1 cellular context compared by ENCODE assay signal in the genomic region with DNA sequence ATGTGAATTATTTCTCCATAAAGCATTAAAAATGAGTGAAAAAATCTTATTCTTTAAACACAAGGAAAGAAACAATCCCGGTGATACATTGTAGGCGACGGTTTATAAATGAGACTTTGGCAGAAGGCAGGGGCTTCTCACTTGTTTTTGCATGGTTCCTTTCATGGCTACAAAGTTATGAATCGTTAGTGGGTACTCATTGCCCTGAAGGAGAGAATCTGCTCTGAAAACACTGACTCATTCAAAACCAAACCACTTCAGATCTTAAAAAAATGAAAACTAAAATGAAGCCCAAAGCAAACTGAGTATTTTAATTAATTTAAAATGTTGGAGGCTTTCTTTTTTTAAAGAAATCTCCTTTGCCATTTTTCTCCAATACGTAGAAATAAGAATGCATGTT.
TF ChIP-seq lines count a peak whose summit lies in the region.

No MANE protein-coding gene starts in this region.

TF ChIP-seq in GM23338, 12 proteins besides CTCF, POLR2A, EP300 and RAD21 (continued from another document):
- TF ChIP-seq, protein P1, sequence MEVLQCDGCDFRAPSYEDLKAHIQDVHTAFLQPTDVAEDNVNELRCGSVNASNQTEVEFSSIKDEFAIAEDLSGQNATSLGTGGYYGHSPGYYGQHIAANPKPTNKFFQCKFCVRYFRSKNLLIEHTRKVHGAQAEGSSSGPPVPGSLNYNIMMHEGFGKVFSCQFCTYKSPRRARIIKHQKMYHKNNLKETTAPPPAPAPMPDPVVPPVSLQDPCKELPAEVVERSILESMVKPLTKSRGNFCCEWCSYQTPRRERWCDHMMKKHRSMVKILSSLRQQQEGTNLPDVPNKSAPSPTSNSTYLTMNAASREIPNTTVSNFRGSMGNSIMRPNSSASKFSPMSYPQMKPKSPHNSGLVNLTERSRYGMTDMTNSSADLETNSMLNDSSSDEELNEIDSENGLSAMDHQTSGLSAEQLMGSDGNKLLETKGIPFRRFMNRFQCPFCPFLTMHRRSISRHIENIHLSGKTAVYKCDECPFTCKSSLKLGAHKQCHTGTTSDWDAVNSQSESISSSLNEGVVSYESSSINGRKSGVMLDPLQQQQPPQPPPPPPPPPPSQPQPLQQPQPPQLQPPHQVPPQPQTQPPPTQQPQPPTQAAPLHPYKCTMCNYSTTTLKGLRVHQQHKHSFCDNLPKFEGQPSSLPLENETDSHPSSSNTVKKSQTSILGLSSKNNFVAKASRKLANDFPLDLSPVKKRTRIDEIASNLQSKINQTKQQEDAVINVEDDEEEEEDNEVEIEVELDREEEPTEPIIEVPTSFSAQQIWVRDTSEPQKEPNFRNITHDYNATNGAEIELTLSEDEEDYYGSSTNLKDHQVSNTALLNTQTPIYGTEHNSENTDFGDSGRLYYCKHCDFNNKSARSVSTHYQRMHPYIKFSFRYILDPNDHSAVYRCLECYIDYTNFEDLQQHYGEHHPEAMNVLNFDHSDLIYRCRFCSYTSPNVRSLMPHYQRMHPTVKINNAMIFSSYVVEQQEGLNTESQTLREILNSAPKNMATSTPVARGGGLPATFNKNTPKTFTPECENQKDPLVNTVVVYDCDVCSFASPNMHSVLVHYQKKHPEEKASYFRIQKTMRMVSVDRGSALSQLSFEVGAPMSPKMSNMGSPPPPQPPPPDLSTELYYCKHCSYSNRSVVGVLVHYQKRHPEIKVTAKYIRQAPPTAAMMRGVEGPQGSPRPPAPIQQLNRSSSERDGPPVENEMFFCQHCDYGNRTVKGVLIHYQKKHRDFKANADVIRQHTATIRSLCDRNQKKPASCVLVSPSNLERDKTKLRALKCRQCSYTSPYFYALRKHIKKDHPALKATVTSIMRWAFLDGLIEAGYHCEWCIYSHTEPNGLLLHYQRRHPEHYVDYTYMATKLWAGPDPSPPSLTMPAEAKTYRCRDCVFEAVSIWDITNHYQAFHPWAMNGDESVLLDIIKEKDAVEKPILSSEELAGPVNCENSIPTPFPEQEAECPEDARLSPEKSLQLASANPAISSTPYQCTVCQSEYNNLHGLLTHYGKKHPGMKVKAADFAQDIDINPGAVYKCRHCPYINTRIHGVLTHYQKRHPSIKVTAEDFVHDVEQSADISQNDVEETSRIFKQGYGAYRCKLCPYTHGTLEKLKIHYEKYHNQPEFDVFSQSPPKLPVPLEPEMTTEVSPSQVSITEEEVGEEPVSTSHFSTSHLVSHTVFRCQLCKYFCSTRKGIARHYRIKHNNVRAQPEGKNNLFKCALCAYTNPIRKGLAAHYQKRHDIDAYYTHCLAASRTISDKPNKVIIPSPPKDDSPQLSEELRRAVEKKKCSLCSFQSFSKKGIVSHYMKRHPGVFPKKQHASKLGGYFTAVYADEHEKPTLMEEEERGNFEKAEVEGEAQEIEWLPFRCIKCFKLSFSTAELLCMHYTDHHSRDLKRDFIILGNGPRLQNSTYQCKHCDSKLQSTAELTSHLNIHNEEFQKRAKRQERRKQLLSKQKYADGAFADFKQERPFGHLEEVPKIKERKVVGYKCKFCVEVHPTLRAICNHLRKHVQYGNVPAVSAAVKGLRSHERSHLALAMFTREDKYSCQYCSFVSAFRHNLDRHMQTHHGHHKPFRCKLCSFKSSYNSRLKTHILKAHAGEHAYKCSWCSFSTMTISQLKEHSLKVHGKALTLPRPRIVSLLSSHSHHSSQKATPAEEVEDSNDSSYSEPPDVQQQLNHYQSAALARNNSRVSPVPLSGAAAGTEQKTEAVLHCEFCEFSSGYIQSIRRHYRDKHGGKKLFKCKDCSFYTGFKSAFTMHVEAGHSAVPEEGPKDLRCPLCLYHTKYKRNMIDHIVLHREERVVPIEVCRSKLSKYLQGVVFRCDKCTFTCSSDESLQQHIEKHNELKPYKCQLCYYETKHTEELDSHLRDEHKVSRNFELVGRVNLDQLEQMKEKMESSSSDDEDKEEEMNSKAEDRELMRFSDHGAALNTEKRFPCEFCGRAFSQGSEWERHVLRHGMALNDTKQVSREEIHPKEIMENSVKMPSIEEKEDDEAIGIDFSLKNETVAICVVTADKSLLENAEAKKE (CRISPR knock-in tag; IDR thresholded peaks at IDR 0.05) = no peak
- TF ChIP-seq STAT1 (IDR thresholded peaks at IDR 0.05; ENCODE audit: unreplicated experiment) = no peak
- TF ChIP-seq ZNF331 (CRISPR knock-in tag; IDR thresholded peaks at IDR 0.05; ENCODE audit: low read depth) = no peak
- no peak for TF ChIP-seq POLR2AphosphoS5 (IDR thresholded peaks at IDR 0.05; ENCODE audit: low read depth)
- no peak for TF ChIP-seq ZNF114 (CRISPR knock-in tag; IDR thresholded peaks at IDR 0.05)
- no peak for TF ChIP-seq JUNB (IDR thresholded peaks at IDR 0.05; ENCODE audit: unreplicated experiment)
- TF ChIP-seq, protein P2, sequence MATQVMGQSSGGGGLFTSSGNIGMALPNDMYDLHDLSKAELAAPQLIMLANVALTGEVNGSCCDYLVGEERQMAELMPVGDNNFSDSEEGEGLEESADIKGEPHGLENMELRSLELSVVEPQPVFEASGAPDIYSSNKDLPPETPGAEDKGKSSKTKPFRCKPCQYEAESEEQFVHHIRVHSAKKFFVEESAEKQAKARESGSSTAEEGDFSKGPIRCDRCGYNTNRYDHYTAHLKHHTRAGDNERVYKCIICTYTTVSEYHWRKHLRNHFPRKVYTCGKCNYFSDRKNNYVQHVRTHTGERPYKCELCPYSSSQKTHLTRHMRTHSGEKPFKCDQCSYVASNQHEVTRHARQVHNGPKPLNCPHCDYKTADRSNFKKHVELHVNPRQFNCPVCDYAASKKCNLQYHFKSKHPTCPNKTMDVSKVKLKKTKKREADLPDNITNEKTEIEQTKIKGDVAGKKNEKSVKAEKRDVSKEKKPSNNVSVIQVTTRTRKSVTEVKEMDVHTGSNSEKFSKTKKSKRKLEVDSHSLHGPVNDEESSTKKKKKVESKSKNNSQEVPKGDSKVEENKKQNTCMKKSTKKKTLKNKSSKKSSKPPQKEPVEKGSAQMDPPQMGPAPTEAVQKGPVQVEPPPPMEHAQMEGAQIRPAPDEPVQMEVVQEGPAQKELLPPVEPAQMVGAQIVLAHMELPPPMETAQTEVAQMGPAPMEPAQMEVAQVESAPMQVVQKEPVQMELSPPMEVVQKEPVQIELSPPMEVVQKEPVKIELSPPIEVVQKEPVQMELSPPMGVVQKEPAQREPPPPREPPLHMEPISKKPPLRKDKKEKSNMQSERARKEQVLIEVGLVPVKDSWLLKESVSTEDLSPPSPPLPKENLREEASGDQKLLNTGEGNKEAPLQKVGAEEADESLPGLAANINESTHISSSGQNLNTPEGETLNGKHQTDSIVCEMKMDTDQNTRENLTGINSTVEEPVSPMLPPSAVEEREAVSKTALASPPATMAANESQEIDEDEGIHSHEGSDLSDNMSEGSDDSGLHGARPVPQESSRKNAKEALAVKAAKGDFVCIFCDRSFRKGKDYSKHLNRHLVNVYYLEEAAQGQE (IDR thresholded peaks at IDR 0.05; ENCODE audit: unreplicated experiment) = no peak
- TF ChIP-seq ETS1 (IDR thresholded peaks at IDR 0.05) = no peak
- TF ChIP-seq EZH2phosphoT487 (IDR thresholded peaks at IDR 0.05; ENCODE audit: unreplicated experiment) = no peak
- no peak for TF ChIP-seq EZH2 (IDR thresholded peaks at IDR 0.05; ENCODE audit: low read depth, unreplicated experiment)
- TF ChIP-seq NANOG (IDR thresholded peaks at IDR 0.05; ENCODE audit: borderline replicate concordance) = no peak
